ENCODE assay signal across 8 cellular contexts in the genomic region with DNA sequence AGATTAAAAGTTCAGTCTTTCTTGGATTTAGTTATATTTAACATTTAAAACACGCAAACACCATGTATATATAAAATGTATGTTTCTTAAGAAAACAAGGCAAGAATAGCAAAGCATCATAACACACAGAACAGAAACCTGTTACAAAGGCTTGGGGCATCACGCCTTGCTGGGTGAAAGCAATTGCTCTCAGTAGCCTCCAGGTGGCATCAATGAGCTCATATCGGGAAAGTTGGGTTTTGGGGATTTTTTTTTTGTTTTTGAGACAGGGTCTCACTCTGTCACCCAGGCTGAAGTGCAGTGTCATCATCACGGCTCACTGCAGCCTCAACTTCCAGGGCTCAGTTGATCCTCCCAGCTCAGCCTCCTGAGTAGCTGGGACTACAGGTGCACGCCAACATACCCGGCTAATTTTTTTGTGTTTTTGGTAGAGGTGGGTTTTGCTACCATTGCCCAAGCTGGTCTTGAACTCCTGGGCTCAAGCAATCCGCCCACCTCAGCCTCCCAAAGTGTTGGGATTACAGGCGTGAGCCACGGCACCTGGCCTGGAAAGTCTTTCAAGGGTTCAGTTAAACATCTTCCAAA.
DNase-seq lines count a peak whose midpoint lies in the region; ATAC-seq and TF ChIP-seq lines count a peak whose summit lies in the region.

No MANE protein-coding gene starts in this region.

- peak; percentile 69 for TF ChIP-seq CTCF in nephron progenitor cell (IDR thresholded peaks at IDR 0.05)

- H3K36me3 Mint-ChIP-seq in nephron progenitor cell (ENCODE audit: low read depth): peaks cover 38% of the 10 kb centered on the region

- no peaks in the 10 kb centered on the region for H3K27me3 Mint-ChIP-seq in nephron progenitor cell (ENCODE audit: low read depth, poor library complexity)

- no peak overlapping the region for H3K4me3 Mint-ChIP-seq in nephron progenitor cell

- ATAC-seq in HG02623 (IDR thresholded peaks at IDR 0.05; ENCODE audit: unreplicated experiment): no peak

- H3K4me1 Mint-ChIP-seq in nephron progenitor cell: no peaks in the 10 kb centered on the region

- peak; percentile 2 for DNase-seq in NCI-H2107 treated with DMSO at 0.1 percent for 48 hours (lab: John Stamatoyannopoulos, UW; ENCODE audit: unreplicated experiment)
- no peak for DNase-seq in NCI-H2107 (lab: John Stamatoyannopoulos, UW)
- DNase-seq in KBM-7: peak; percentile 47
- DNase-seq in T-helper 1 cell: peak in 3 of 5 donors; percentile 8 to 41 (median 29)
- DNase-seq in epidermal melanocyte (ENCODE audit: insufficient read length, low spot score): peak; percentile 52
- peak; percentile 46 for DNase-seq in nephron progenitor cell
- no peak for DNase-seq in NCI-H774 (lab: John Stamatoyannopoulos, UW)

- H3K27ac Mint-ChIP-seq in nephron progenitor cell: no peak overlapping the region

- in situ Hi-C loops in KBM-7 (cut with MboI; ENCODE audit: low pct_unique_long_range_greater_than_20kb, low sequenced_read_pairs): no loop called here

- H3K9me3 Mint-ChIP-seq in nephron progenitor cell: no peaks in the 10 kb centered on the region

Comparison
In these comparisons a context has a peak if more than half of its experiments do, and no peak if none do; other contexts are left out.
1. DNase-seq: peak in NCI-H2107 treated with DMSO at 0.1 percent for 48 hours (single experiment), KBM-7 (single experiment), T-helper 1 cell (3 of 5), epidermal melanocyte (single experiment) and nephron progenitor cell (single experiment); none in NCI-H2107 (single experiment) and NCI-H774 (single experiment).